ENCODE assay signal across 1 cellular context in genomic region chr1:184974837-184975115, GRCh38.
TF ChIP-seq lines count a peak whose summit lies in the region.

No MANE protein-coding gene starts in this region.

TF ChIP-seq in SK-N-SH treated with all-trans-retinoic acid at 6 μM for 48 hours, 23 proteins besides CTCF, POLR2A, EP300 and RAD21 (continued from another document):
- TF ChIP-seq TSHZ2 (CRISPR knock-in tag; IDR thresholded peaks at IDR 0.05), result no peak
- no peak for TF ChIP-seq ESRRG (CRISPR knock-in tag; IDR thresholded peaks at IDR 0.05)
- no peak for TF ChIP-seq GLIS3 (CRISPR knock-in tag; IDR thresholded peaks at IDR 0.05)
- TF ChIP-seq POU6F1 (CRISPR knock-in tag; IDR thresholded peaks at IDR 0.05; ENCODE audit: borderline replicate concordance, low read depth), result no peak
- no peak for TF ChIP-seq RARB (CRISPR knock-in tag; IDR thresholded peaks at IDR 0.05)
- TF ChIP-seq ZNF70 (CRISPR knock-in tag; IDR thresholded peaks at IDR 0.05), result no peak
